In genomic region chr2:71070294-71071025, GRCh38 we compare ENCODE assay signal across 8 cellular contexts. TPM values are rescaled to one million over a fixed set of nuclear protein-coding genes. Genes with fewer than 3 reads are reported as not detected.
DNase-seq lines count a peak whose midpoint lies in the region; TF ChIP-seq lines count a peak whose summit lies in the region.

No MANE protein-coding gene starts in this region.

- no peak overlapping the region for H3K27ac ChIP-seq in A673 (ENCODE audit: low read depth, low read length, poor library complexity, severe bottlenecking)

- peak; percentile 44; the same call in 1 of the 2 replicates for TF ChIP-seq CTCF in A673 (conservative IDR thresholded peaks at IDR 0.05; ENCODE audit: low read depth, low read length)
- peak; percentile 20 for TF ChIP-seq CTCF in GM10266 (IDR thresholded peaks at IDR 0.05; ENCODE audit: control insufficient read depth, insufficient read depth, low read depth, missing control alignments)
- TF ChIP-seq CTCF in neural crest cell (conservative IDR thresholded peaks at IDR 0.05), result peak; percentile 50

- no peak overlapping the region for H3K4me3 ChIP-seq in A673 (ENCODE audit: low read depth, low read length, poor library complexity, severe bottlenecking)

- peak; percentile 45 for DNase-seq in A673 (ENCODE audit: low spot score)
- DNase-seq in GM10266 (ENCODE audit: extremely low spot score), result peak; percentile 49
- DNase-seq in NOMO-1 treated with DMSO at 0.1 percent for 48 hours (lab: John Stamatoyannopoulos, UW; ENCODE audit: unreplicated experiment), result peak; percentile 69
- DNase-seq in neural crest cell (ENCODE audit: low read depth, low spot score), result no peak
- DNase-seq in RPMI8226, result no peak
- no peak for DNase-seq in cortex of kidney (lab: John Stamatoyannopoulos, UW)
- DNase-seq in middle frontal gyrus (ENCODE audit: extremely low spot score, low spot score), result no peak

- peaks cover 77% of the 10 kb centered on the region for H3K36me3 Mint-ChIP-seq in dendritic cell treated with granulocyte-macrophage colony-stimulating factor and Interleukin-4, amounts not matched to agents 40 ng/mL and 50 ng/mL, for 4 days (ENCODE audit: low read depth)
- H3K36me3 Mint-ChIP-seq in neural crest cell (ENCODE audit: low read depth), result peaks cover 8% of the 10 kb centered on the region

- intact Hi-C loops in A673 (cut with micrococcal nuclease; ENCODE audit: unreplicated experiment), result no loop called here
- intact Hi-C loops in dendritic cell treated with granulocyte-macrophage colony-stimulating factor and Interleukin-4, amounts not matched to agents 40 ng/mL and 50 ng/mL, for 4 days (cut with micrococcal nuclease), result loop anchor here (1.0 to 5.0 kb wide), 3 partner anchors 48 to 83 kb away; no protein-coding TSS in a partner anchor

- CTCF ChIA-PET in A673 (lab: Charles Lee), result no interaction called here

- no peaks in the 10 kb centered on the region for H3K9me3 Mint-ChIP-seq in dendritic cell treated with granulocyte-macrophage colony-stimulating factor and Interleukin-4, amounts not matched to agents 40 ng/mL and 50 ng/mL, for 4 days
- no peaks in the 10 kb centered on the region for H3K9me3 Mint-ChIP-seq in neural crest cell

- peaks cover 9% of the 10 kb centered on the region for H3K4me1 ChIP-seq in A673 (ENCODE audit: insufficient read depth, low read length, poor library complexity, severe bottlenecking)

- BruUV-seq in A673 (replicated peaks; lab: Mats Ljungman, UMichigan), result no TSS peak

- no peaks in the 10 kb centered on the region for H3K27me3 Mint-ChIP-seq in dendritic cell treated with granulocyte-macrophage colony-stimulating factor and Interleukin-4, amounts not matched to agents 40 ng/mL and 50 ng/mL, for 4 days
- peaks cover under 1% of the 10 kb centered on the region for H3K27me3 Mint-ChIP-seq in neural crest cell (ENCODE audit: low read depth)

- peak overlapping the region; percentile 96 for H3K27ac Mint-ChIP-seq in dendritic cell treated with granulocyte-macrophage colony-stimulating factor and Interleukin-4, amounts not matched to agents 40 ng/mL and 50 ng/mL, for 4 days
- no peak overlapping the region for H3K27ac Mint-ChIP-seq in neural crest cell (ENCODE audit: unreplicated experiment)

- no peaks in the 10 kb centered on the region for H3K9me3 ChIP-seq in A673 (ENCODE audit: low read depth, low read length, poor library complexity, severe bottlenecking)

- peak overlapping the region; percentile 85 for H3K4me3 Mint-ChIP-seq in dendritic cell treated with granulocyte-macrophage colony-stimulating factor and Interleukin-4, amounts not matched to agents 40 ng/mL and 50 ng/mL, for 4 days
- H3K4me3 Mint-ChIP-seq in neural crest cell, result peak overlapping the region; percentile 96

- peaks cover 74% of the 10 kb centered on the region for H3K4me1 Mint-ChIP-seq in dendritic cell treated with granulocyte-macrophage colony-stimulating factor and Interleukin-4, amounts not matched to agents 40 ng/mL and 50 ng/mL, for 4 days (ENCODE audit: low read depth)
- H3K4me1 Mint-ChIP-seq in neural crest cell, result peaks cover 27% of the 10 kb centered on the region

- H3K27me3 ChIP-seq in A673 (replicated peaks; ENCODE audit: insufficient read depth, low read depth, low read length, poor library complexity), result no peaks in the 10 kb centered on the region

- POLR2A ChIA-PET in A673 (lab: Charles Lee; ENCODE audit: low non-redundant PET), result no interaction called here

- H3K36me3 ChIP-seq in A673 (ENCODE audit: insufficient read depth, low read length, poor library complexity, severe bottlenecking), result peaks cover 6% of the 10 kb centered on the region

RNA-seq across cellular contexts. Expression of gene NAGK, which starts 2.0 kb away (rescaled TPM):
- total RNA-seq in A673 (2021) (64.2 and 64.4 TPM in 2 replicates), neural crest cell (51.9 and 70.3 TPM in 2 replicates)

RNA-seq across cellular contexts. Expression of gene MCEE, which starts 59.6 kb away (rescaled TPM):
- total RNA-seq in A673 (2021), result 11.2 and 11.8 TPM in 2 replicates
- 9.5 and 9.9 TPM in 2 replicates for total RNA-seq in neural crest cell

RNA-seq across cellular contexts. Expression of gene MPHOSPH10, which starts 60.0 kb away (rescaled TPM):
- 56.4 and 66.3 TPM in 2 replicates for total RNA-seq in A673 (2021)
- total RNA-seq in neural crest cell, result 40.0 and 41.7 TPM in 2 replicates

Comparison
In these comparisons a context has a peak if more than half of its experiments do, and no peak if none do; other contexts are left out.
1. DNase-seq: peak in A673 (single experiment), GM10266 (single experiment) and NOMO-1 treated with DMSO at 0.1 percent for 48 hours (single experiment); none in neural crest cell (single experiment), RPMI8226 (single experiment), cortex of kidney (single experiment) and middle frontal gyrus (single experiment).
2. Peak in every context shown above with its lines, with median percentiles within 50 percentile points of each other: CTCF ChIP-seq.